ENCODE assay signal across 1 cellular context in the genomic region with DNA sequence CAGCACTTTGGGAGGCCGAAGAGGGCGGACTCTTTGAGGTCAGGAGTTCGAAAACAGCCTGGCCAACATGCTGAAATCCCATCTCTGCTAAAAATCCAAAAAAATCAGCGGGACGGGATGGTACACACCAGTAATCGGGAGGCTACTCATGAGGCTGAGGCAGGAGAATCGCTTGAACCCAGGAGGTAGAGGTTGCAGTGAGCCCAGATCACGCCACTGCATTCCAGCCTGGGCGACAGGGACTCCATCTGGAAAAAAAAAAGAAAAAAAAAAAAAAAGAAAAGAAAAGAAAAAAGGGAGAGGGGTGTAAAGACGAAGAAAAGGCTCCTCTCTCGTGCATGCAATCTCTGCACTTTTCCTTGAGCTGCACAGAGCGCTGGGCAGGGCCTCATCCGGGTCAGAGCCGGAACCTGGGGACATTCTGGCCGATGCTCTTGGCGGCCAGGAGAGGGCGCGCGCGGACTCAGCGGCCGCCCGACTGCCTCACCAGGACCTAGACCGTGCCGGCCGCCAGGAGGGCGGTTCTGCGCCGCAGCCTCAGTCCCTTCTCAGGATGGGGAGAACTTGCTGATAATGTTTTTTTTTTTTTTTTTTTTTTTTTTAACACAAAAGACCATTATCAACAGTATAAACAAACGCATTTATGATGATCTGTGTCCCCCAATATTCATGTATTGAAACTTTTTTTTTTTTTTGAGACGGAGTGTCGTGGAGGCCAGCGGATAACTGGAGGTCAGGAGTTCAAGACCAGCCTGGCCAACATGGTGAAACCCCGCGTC.
TF ChIP-seq lines count a peak whose summit lies in the region.

No MANE protein-coding gene starts in this region.

TF ChIP-seq in K562, 482 proteins besides CTCF, POLR2A, EP300 and RAD21 (continued from another document and continues in another):
- TF ChIP-seq, protein P1, sequence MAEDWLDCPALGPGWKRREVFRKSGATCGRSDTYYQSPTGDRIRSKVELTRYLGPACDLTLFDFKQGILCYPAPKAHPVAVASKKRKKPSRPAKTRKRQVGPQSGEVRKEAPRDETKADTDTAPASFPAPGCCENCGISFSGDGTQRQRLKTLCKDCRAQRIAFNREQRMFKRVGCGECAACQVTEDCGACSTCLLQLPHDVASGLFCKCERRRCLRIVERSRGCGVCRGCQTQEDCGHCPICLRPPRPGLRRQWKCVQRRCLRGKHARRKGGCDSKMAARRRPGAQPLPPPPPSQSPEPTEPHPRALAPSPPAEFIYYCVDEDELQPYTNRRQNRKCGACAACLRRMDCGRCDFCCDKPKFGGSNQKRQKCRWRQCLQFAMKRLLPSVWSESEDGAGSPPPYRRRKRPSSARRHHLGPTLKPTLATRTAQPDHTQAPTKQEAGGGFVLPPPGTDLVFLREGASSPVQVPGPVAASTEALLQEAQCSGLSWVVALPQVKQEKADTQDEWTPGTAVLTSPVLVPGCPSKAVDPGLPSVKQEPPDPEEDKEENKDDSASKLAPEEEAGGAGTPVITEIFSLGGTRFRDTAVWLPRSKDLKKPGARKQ (CRISPR knock-in tag; IDR thresholded peaks at IDR 0.05): no peak
- TF ChIP-seq TFAM (CRISPR knock-in tag; conservative IDR thresholded peaks at IDR 0.05) (no peak), ZNF212 (CRISPR knock-in tag; IDR thresholded peaks at IDR 0.05) (no peak), CBX5 (IDR thresholded peaks at IDR 0.05; ENCODE audit: borderline replicate concordance, low read depth) (no peak; the same call in 1 of the 2 replicates), EP400 (IDR thresholded peaks at IDR 0.05) (no peak), TBL1XR1 (IDR thresholded peaks at IDR 0.05; ENCODE audit: low read length in 2 of 2) (no peak), RBM25 (IDR thresholded peaks at IDR 0.05; ENCODE audit: low read depth, low read length, severe bottlenecking) (no peak), FOS (IDR thresholded peaks at IDR 0.05; ENCODE audit: extremely low read depth, insufficient read length) (no peak), PTRF (tag; IDR thresholded peaks at IDR 0.05) (no peak), SMARCE1 (IDR thresholded peaks at IDR 0.05) (no peak), LCOR (CRISPR knock-in tag; IDR thresholded peaks at IDR 0.05) (peak; percentile 62; the same call in 1 of the 2 replicates), GABPB1 (CRISPR knock-in tag; IDR thresholded peaks at IDR 0.05) (peak; percentile 64; the same call in 1 of the 2 replicates), TRIM28 (IDR thresholded peaks at IDR 0.05) (no peak), RBM14 (IDR thresholded peaks at IDR 0.05; ENCODE audit: borderline replicate concordance, insufficient read depth, low read depth, low read length) (no peak), SMAD4 (CRISPR knock-in tag; conservative IDR thresholded peaks at IDR 0.05) (peak; percentile 43; the same call in 1 of the 2 replicates), NFE2 (IDR thresholded peaks at IDR 0.05; ENCODE audit: low read depth) (no peak), CXXC5 (CRISPR knock-in tag; IDR thresholded peaks at IDR 0.05) (peak; percentile 40), NFE2L1 (tag; IDR thresholded peaks at IDR 0.05; ENCODE audit: borderline replicate concordance, low read depth) (no peak), ETS2 (tag; IDR thresholded peaks at IDR 0.05; ENCODE audit: borderline replicate concordance, poor library complexity, severe bottlenecking) (no peak), ZFP36 (IDR thresholded peaks at IDR 0.05; ENCODE audit: low read depth, low read length, partially characterized antibody) (no peak)
- TF ChIP-seq, protein P2, sequence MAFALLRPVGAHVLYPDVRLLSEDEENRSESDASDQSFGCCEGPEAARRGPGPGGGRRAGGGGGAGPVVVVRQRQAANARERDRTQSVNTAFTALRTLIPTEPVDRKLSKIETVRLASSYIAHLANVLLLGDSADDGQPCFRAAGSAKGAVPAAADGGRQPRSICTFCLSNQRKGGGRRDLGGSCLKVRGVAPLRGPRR (CRISPR knock-in tag; IDR thresholded peaks at IDR 0.05): no peak
- TF ChIP-seq, protein P3, sequence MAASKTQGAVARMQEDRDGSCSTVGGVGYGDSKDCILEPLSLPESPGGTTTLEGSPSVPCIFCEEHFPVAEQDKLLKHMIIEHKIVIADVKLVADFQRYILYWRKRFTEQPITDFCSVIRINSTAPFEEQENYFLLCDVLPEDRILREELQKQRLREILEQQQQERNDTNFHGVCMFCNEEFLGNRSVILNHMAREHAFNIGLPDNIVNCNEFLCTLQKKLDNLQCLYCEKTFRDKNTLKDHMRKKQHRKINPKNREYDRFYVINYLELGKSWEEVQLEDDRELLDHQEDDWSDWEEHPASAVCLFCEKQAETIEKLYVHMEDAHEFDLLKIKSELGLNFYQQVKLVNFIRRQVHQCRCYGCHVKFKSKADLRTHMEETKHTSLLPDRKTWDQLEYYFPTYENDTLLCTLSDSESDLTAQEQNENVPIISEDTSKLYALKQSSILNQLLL (CRISPR knock-in tag; IDR thresholded peaks at IDR 0.05; ENCODE audit: borderline replicate concordance): no peak
- TF ChIP-seq, protein P4, sequence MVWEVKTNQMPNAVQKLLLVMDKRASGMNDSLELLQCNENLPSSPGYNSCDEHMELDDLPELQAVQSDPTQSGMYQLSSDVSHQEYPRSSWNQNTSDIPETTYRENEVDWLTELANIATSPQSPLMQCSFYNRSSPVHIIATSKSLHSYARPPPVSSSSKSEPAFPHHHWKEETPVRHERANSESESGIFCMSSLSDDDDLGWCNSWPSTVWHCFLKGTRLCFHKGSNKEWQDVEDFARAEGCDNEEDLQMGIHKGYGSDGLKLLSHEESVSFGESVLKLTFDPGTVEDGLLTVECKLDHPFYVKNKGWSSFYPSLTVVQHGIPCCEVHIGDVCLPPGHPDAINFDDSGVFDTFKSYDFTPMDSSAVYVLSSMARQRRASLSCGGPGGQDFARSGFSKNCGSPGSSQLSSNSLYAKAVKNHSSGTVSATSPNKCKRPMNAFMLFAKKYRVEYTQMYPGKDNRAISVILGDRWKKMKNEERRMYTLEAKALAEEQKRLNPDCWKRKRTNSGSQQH (CRISPR knock-in tag; IDR thresholded peaks at IDR 0.05): no peak
- TF ChIP-seq, protein P5, sequence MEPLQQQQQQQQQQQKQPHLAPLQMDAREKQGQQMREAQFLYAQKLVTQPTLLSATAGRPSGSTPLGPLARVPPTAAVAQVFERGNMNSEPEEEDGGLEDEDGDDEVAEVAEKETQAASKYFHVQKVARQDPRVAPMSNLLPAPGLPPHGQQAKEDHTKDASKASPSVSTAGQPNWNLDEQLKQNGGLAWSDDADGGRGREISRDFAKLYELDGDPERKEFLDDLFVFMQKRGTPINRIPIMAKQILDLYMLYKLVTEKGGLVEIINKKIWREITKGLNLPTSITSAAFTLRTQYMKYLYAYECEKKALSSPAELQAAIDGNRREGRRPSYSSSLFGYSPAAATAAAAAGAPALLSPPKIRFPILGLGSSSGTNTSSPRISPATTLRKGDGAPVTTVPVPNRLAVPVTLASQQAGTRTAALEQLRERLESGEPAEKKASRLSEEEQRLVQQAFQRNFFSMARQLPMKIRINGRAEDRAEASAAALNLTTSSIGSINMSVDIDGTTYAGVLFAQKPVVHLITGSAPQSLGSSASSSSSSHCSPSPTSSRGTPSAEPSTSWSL (CRISPR knock-in tag; IDR thresholded peaks at IDR 0.05; ENCODE audit: borderline replicate concordance): no peak
- TF ChIP-seq, protein P6, sequence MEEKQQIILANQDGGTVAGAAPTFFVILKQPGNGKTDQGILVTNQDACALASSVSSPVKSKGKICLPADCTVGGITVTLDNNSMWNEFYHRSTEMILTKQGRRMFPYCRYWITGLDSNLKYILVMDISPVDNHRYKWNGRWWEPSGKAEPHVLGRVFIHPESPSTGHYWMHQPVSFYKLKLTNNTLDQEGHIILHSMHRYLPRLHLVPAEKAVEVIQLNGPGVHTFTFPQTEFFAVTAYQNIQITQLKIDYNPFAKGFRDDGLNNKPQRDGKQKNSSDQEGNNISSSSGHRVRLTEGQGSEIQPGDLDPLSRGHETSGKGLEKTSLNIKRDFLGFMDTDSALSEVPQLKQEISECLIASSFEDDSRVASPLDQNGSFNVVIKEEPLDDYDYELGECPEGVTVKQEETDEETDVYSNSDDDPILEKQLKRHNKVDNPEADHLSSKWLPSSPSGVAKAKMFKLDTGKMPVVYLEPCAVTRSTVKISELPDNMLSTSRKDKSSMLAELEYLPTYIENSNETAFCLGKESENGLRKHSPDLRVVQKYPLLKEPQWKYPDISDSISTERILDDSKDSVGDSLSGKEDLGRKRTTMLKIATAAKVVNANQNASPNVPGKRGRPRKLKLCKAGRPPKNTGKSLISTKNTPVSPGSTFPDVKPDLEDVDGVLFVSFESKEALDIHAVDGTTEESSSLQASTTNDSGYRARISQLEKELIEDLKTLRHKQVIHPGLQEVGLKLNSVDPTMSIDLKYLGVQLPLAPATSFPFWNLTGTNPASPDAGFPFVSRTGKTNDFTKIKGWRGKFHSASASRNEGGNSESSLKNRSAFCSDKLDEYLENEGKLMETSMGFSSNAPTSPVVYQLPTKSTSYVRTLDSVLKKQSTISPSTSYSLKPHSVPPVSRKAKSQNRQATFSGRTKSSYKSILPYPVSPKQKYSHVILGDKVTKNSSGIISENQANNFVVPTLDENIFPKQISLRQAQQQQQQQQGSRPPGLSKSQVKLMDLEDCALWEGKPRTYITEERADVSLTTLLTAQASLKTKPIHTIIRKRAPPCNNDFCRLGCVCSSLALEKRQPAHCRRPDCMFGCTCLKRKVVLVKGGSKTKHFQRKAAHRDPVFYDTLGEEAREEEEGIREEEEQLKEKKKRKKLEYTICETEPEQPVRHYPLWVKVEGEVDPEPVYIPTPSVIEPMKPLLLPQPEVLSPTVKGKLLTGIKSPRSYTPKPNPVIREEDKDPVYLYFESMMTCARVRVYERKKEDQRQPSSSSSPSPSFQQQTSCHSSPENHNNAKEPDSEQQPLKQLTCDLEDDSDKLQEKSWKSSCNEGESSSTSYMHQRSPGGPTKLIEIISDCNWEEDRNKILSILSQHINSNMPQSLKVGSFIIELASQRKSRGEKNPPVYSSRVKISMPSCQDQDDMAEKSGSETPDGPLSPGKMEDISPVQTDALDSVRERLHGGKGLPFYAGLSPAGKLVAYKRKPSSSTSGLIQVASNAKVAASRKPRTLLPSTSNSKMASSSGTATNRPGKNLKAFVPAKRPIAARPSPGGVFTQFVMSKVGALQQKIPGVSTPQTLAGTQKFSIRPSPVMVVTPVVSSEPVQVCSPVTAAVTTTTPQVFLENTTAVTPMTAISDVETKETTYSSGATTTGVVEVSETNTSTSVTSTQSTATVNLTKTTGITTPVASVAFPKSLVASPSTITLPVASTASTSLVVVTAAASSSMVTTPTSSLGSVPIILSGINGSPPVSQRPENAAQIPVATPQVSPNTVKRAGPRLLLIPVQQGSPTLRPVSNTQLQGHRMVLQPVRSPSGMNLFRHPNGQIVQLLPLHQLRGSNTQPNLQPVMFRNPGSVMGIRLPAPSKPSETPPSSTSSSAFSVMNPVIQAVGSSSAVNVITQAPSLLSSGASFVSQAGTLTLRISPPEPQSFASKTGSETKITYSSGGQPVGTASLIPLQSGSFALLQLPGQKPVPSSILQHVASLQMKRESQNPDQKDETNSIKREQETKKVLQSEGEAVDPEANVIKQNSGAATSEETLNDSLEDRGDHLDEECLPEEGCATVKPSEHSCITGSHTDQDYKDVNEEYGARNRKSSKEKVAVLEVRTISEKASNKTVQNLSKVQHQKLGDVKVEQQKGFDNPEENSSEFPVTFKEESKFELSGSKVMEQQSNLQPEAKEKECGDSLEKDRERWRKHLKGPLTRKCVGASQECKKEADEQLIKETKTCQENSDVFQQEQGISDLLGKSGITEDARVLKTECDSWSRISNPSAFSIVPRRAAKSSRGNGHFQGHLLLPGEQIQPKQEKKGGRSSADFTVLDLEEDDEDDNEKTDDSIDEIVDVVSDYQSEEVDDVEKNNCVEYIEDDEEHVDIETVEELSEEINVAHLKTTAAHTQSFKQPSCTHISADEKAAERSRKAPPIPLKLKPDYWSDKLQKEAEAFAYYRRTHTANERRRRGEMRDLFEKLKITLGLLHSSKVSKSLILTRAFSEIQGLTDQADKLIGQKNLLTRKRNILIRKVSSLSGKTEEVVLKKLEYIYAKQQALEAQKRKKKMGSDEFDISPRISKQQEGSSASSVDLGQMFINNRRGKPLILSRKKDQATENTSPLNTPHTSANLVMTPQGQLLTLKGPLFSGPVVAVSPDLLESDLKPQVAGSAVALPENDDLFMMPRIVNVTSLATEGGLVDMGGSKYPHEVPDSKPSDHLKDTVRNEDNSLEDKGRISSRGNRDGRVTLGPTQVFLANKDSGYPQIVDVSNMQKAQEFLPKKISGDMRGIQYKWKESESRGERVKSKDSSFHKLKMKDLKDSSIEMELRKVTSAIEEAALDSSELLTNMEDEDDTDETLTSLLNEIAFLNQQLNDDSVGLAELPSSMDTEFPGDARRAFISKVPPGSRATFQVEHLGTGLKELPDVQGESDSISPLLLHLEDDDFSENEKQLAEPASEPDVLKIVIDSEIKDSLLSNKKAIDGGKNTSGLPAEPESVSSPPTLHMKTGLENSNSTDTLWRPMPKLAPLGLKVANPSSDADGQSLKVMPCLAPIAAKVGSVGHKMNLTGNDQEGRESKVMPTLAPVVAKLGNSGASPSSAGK (IDR thresholded peaks at IDR 0.05): no peak
- TF ChIP-seq, protein P7, sequence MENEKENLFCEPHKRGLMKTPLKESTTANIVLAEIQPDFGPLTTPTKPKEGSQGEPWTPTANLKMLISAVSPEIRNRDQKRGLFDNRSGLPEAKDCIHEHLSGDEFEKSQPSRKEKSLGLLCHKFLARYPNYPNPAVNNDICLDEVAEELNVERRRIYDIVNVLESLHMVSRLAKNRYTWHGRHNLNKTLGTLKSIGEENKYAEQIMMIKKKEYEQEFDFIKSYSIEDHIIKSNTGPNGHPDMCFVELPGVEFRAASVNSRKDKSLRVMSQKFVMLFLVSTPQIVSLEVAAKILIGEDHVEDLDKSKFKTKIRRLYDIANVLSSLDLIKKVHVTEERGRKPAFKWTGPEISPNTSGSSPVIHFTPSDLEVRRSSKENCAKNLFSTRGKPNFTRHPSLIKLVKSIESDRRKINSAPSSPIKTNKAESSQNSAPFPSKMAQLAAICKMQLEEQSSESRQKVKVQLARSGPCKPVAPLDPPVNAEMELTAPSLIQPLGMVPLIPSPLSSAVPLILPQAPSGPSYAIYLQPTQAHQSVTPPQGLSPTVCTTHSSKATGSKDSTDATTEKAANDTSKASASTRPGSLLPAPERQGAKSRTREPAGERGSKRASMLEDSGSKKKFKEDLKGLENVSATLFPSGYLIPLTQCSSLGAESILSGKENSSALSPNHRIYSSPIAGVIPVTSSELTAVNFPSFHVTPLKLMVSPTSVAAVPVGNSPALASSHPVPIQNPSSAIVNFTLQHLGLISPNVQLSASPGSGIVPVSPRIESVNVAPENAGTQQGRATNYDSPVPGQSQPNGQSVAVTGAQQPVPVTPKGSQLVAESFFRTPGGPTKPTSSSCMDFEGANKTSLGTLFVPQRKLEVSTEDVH (IDR thresholded peaks at IDR 0.05; ENCODE audit: low read depth, partially characterized antibody): no peak
- TF ChIP-seq, protein P8, sequence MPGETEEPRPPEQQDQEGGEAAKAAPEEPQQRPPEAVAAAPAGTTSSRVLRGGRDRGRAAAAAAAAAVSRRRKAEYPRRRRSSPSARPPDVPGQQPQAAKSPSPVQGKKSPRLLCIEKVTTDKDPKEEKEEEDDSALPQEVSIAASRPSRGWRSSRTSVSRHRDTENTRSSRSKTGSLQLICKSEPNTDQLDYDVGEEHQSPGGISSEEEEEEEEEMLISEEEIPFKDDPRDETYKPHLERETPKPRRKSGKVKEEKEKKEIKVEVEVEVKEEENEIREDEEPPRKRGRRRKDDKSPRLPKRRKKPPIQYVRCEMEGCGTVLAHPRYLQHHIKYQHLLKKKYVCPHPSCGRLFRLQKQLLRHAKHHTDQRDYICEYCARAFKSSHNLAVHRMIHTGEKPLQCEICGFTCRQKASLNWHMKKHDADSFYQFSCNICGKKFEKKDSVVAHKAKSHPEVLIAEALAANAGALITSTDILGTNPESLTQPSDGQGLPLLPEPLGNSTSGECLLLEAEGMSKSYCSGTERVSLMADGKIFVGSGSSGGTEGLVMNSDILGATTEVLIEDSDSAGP (CRISPR knock-in tag; IDR thresholded peaks at IDR 0.05): no peak
